Comparison of ENCODE assay signal across 18 cellular contexts in genomic region chr6:65450451-65450850, GRCh38.
DNase-seq lines count a peak whose midpoint lies in the region; ATAC-seq and TF ChIP-seq lines count a peak whose summit lies in the region.
"Had no signal": no experiment of that assay in that cellular context is flagged by ENCODE, and none has a peak within 500 bp of the region (broad histone marks: within the 10 kb centered on the region; RNA-seq: fewer than 3 reads in every experiment).

No MANE protein-coding gene starts in this region.

- H3K27me3 ChIP-seq in OCI-LY3 (ENCODE audit: low read depth, low read length) (no peaks in the 10 kb centered on the region), dorsolateral prefrontal cortex (no peaks in the 10 kb centered on the region)

- H3K4me3 ChIP-seq in OCI-LY3 (ENCODE audit: low read length) (no peak overlapping the region), dorsolateral prefrontal cortex (no peak overlapping the region)

- H3K9ac ChIP-seq in OCI-LY3 (ENCODE audit: low read length), result no peak overlapping the region

- no peak for TF ChIP-seq CTCF in OCI-LY3 (IDR thresholded peaks at IDR 0.05; ENCODE audit: low read depth, low read length)
- TF ChIP-seq CTCF in dorsolateral prefrontal cortex (IDR thresholded peaks at IDR 0.05 in 54 of 56, conservative IDR thresholded peaks at IDR 0.05 in 2 of 56; ENCODE audit: low read depth in 1 of 56, partially characterized antibody in 56 of 56), result no peak
- no peak for TF ChIP-seq CTCF in nephron progenitor cell (IDR thresholded peaks at IDR 0.05)

- H3K9me3 Mint-ChIP-seq in nephron progenitor cell, result no peaks in the 10 kb centered on the region

- intact Hi-C loops in dorsolateral prefrontal cortex (cut with DNase I) (no loop called here), left ventricle myocardium superior (cut with micrococcal nuclease) (no loop called here)

- peak overlapping the region; percentile 31 for H3K27ac Mint-ChIP-seq in nephron progenitor cell
- H3K27ac Mint-ChIP-seq: CD8-positive, alpha-beta memory T cell had no signal

- H3K4me3 Mint-ChIP-seq in nephron progenitor cell, result no peak overlapping the region
- H3K4me3 Mint-ChIP-seq: CD8-positive, alpha-beta memory T cell had no signal

- no peak overlapping the region for H3K27ac ChIP-seq in OCI-LY3 (ENCODE audit: low read length)
- H3K27ac ChIP-seq in dorsolateral prefrontal cortex, result peak overlapping the region in 40 of 59 donors; percentile 17 to 89 (median 74)
- H3K27ac ChIP-seq: 22Rv1, HL-60 had no signal

- 0 out of 2 replicates have a peak overlapping the region, but pooled peaks have one; percentile 15 for H2AFZ ChIP-seq in OCI-LY3 (ENCODE audit: low read depth, low read length)

- H3K79me2 ChIP-seq in OCI-LY3 (ENCODE audit: low read length), result no peaks in the 10 kb centered on the region

- no peaks in the 10 kb centered on the region for H4K20me1 ChIP-seq in OCI-LY3 (ENCODE audit: insufficient read depth, low read length)

- no peaks in the 10 kb centered on the region for H3K4me1 Mint-ChIP-seq in nephron progenitor cell
- H3K4me1 Mint-ChIP-seq: CD8-positive, alpha-beta memory T cell had no signal

- ATAC-seq in left ventricle myocardium superior, result no peak
- ATAC-seq: Panc1, SK-N-SH treated with all-trans-retinoic acid at 6 μM for 48 hours had no signal

- H3K27me3 Mint-ChIP-seq in nephron progenitor cell (ENCODE audit: low read depth, poor library complexity), result no peaks in the 10 kb centered on the region
- H3K27me3 Mint-ChIP-seq: CD8-positive, alpha-beta memory T cell had no signal

- no peak overlapping the region for H3K4me2 ChIP-seq in OCI-LY3 (ENCODE audit: low read length)

- H3K9me3 ChIP-seq in OCI-LY3 (ENCODE audit: insufficient read depth, low read length), result 0 out of 2 replicates have a peak, but pooled peaks cover 7% of the 10 kb centered on the region

- DNase-seq in DMS 273 (lab: John Stamatoyannopoulos, UW; ENCODE audit: unreplicated experiment) (peak; percentile 15), DMS 273 treated with DMSO at 0.1 percent for 48 hours (lab: John Stamatoyannopoulos, UW) (no peak), dorsolateral prefrontal cortex (no peak), nephron progenitor cell (no peak), NCI-H2029 treated with DMSO at 0.1 percent for 48 hours (lab: John Stamatoyannopoulos, UW) (no peak), left ventricle myocardium superior (no peak), mucosa of gallbladder (ENCODE audit: low spot score) (no peak)
- DNase-seq: CD8-positive, alpha-beta memory T cell; DMS153; NCI-H187 treated with DMSO at 0.1 percent for 48 hours; NCI-H2171 treated with DMSO at 0.1 percent for 48 hours; NCI-H774; Right ventricle myocardium superior had no signal

- no peaks in the 10 kb centered on the region for H3K36me3 ChIP-seq in OCI-LY3 (replicated peaks; ENCODE audit: low read depth, low read length)

- H3K36me3 Mint-ChIP-seq in nephron progenitor cell (ENCODE audit: low read depth), result no peaks in the 10 kb centered on the region
- H3K36me3 Mint-ChIP-seq: CD8-positive, alpha-beta memory T cell had no signal

- no peaks in the 10 kb centered on the region for H3K4me1 ChIP-seq in OCI-LY3 (ENCODE audit: low read length)
